In the genomic region with DNA sequence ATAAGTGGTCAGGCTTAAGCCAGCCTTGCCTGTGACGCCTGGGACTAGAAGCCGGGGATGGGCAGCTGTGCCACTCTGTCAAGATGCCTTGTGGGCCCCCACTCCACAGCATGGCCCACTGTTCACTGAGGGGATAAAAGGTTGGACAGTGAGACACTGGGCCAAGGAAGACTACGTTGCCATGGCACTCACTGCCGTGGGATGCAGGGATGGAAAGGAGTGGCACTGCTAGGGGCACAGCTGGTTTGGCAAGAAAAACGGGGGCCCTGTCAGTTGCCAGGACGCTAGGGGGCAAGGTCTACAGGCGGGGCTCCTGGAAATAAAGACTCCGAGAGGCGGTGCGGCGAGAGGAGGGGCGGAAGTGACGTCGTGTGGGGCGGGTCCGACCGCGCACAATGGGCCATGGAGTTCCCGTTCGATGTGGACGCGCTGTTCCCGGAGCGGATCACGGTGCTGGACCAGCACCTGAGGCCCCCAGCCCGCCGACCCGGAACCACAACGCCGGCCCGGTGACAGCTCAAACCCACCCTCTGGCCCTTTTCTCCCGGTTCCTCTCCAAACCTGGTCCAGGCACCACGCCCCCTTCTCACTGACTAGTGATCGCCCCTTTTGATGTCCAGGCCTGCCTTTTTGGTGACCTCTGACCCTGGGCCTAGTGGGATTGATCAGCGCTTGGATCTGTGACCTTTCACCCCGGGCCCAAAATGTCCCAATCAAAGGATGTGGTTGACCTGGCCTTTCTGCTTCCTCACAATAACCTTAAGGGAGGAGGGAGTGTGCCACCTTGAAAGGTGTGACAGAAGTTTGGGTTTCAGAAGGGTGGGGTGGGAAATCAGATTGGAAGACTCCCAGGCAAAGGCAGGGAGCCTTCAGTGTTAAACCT, we compare ENCODE assay signal across 8 cellular contexts. TPM values are rescaled to one million over a fixed set of nuclear protein-coding genes. Genes with fewer than 3 reads are reported as not detected.
DNase-seq lines count a peak whose midpoint lies in the region; ATAC-seq and TF ChIP-seq lines count a peak whose summit lies in the region.

Gene ATAT1 (plus strand): TSS at position 391 of the 883 bp plus-strand sequence.

- H3K27ac ChIP-seq in BLaER1 treated with 17β-estradiol and CSF1 and Interleukin-3, amounts not matched to agents 10 nM and 100 nM = peak within 1 kb of the TSS; percentile 52 to 92 (median 84); a peak in 21 of 22 replicates
- H3K27ac ChIP-seq in OCI-LY1 (ENCODE audit: low read depth, low read length, poor library complexity, severe bottlenecking) = peak within 1 kb of the TSS; percentile 21
- peak within 1 kb of the TSS; percentile 61 for H3K27ac ChIP-seq in epithelial cell of prostate

- TF ChIP-seq CTCF in OCI-LY1 (IDR thresholded peaks at IDR 0.05; ENCODE audit: low read length) = peak; percentile 49; the same call in 1 of the 2 replicates

- no peaks in the 10 kb centered on the region for H3K27me3 ChIP-seq in BLaER1 treated with 17β-estradiol and CSF1 and Interleukin-3, amounts not matched to agents 10 nM and 100 nM
- no peaks in the 10 kb centered on the region for H3K27me3 ChIP-seq in OCI-LY1 (ENCODE audit: insufficient read depth, low read length)

- no peak within 1 kb of the TSS for H2AFZ ChIP-seq in OCI-LY1 (ENCODE audit: low read length)

- peak within 1 kb of the TSS; percentile 61 to 87 (median 76) for H3K4me3 ChIP-seq in BLaER1 treated with 17β-estradiol and CSF1 and Interleukin-3, amounts not matched to agents 10 nM and 100 nM
- peak within 1 kb of the TSS; percentile 74 for H3K4me3 ChIP-seq in OCI-LY1 (ENCODE audit: low read depth, low read length, poor library complexity, severe bottlenecking)

- no peaks in the 10 kb centered on the region for H3K79me2 ChIP-seq in OCI-LY1 (ENCODE audit: insufficient read depth, low read length)

- H3K4me2 ChIP-seq in BLaER1 treated with 17β-estradiol and CSF1 and Interleukin-3, amounts not matched to agents 10 nM and 100 nM = peak within 1 kb of the TSS; percentile 90 to 100 (median 97)
- peak within 1 kb of the TSS; percentile 88 for H3K4me2 ChIP-seq in OCI-LY1 (ENCODE audit: low read length)

- no peaks in the 10 kb centered on the region for H3K9me3 ChIP-seq in BLaER1 treated with 17β-estradiol and CSF1 and Interleukin-3, amounts not matched to agents 10 nM and 100 nM (replicated peaks in 1 of 11)
- H3K9me3 ChIP-seq in OCI-LY1 (ENCODE audit: low read length) = no peaks in the 10 kb centered on the region

- DNase-seq in HT-29 (ENCODE audit: low spot score) (peak; percentile 92), activated T-cell treated with anti-CD3 and anti-CD28 coated beads for 4 hours (peak; percentile 87), epithelial cell of prostate (ENCODE audit: low read depth, low spot score) (no peak), mucosa of gallbladder (ENCODE audit: low spot score) (peak; percentile 90)
- peak; percentile 86 for DNase-seq in stimulated activated CD8-positive, alpha-beta memory T cell treated with anti-CD3 and anti-CD28 coated beads, Interleukin-4, amount 100 ng/mL, for 24 hours (ENCODE audit: low read depth)

- no peaks in the 10 kb centered on the region for H3K9me2 ChIP-seq in OCI-LY1 (ENCODE audit: low read depth, low read length)

- peaks cover 4% of the 10 kb centered on the region; the same call in 1 of the 2 replicates for H3F3A ChIP-seq in OCI-LY1 (ENCODE audit: insufficient read depth, low read length)

- H4K20me1 ChIP-seq in BLaER1 treated with 17β-estradiol and CSF1 and Interleukin-3, amounts not matched to agents 10 nM and 100 nM = no peaks in the 10 kb centered on the region; a peak in 1 of 22 replicates
- no peaks in the 10 kb centered on the region for H4K20me1 ChIP-seq in OCI-LY1 (ENCODE audit: insufficient read depth, low read length)

- peak within 1 kb of the TSS; percentile 81 to 92 (median 89) for H3K9ac ChIP-seq in BLaER1 treated with 17β-estradiol and CSF1 and Interleukin-3, amounts not matched to agents 10 nM and 100 nM
- peak within 1 kb of the TSS; percentile 80 for H3K9ac ChIP-seq in OCI-LY1 (ENCODE audit: low read length)

- ATAC-seq in GM19438 (IDR thresholded peaks at IDR 0.05; ENCODE audit: low read depth, unreplicated experiment) = peak; percentile 77

- H3K36me3 ChIP-seq in BLaER1 treated with 17β-estradiol and CSF1 and Interleukin-3, amounts not matched to agents 10 nM and 100 nM = peaks cover 79 to 89% (median 85%) of the 10 kb centered on the region in 11 experiments
- peaks cover 64% of the 10 kb centered on the region for H3K36me3 ChIP-seq in OCI-LY1 (ENCODE audit: insufficient read depth, low read length)

- peaks cover 20 to 37% (median 27%) of the 10 kb centered on the region in 10 experiments for H3K4me1 ChIP-seq in BLaER1 treated with 17β-estradiol and CSF1 and Interleukin-3, amounts not matched to agents 10 nM and 100 nM
- peaks cover 13% of the 10 kb centered on the region for H3K4me1 ChIP-seq in OCI-LY1 (ENCODE audit: insufficient read depth, low read length, severe bottlenecking)

RNA-seq across cellular contexts. Expression of gene ATAT1, which starts in this region (rescaled TPM):
- 8.3 and 9.2 TPM in 2 replicates for total RNA-seq in HT-29 (2014; rRNA removed; shearing (Covaris generic))
- 23.5 TPM for total RNA-seq in mucosa of gallbladder

Comparison
In these comparisons a context has a peak if more than half of its experiments do, and no peak if none do; other contexts are left out.
1. H3K27ac ChIP-seq: peak in every context shown above with its lines; median percentile 84 in BLaER1 treated with 17β-estradiol and CSF1 and Interleukin-3, amounts not matched to agents 10 nM and 100 nM; 61 in epithelial cell of prostate; 21 in OCI-LY1.